ENCODE assay signal across 32 cellular contexts in the genomic region with DNA sequence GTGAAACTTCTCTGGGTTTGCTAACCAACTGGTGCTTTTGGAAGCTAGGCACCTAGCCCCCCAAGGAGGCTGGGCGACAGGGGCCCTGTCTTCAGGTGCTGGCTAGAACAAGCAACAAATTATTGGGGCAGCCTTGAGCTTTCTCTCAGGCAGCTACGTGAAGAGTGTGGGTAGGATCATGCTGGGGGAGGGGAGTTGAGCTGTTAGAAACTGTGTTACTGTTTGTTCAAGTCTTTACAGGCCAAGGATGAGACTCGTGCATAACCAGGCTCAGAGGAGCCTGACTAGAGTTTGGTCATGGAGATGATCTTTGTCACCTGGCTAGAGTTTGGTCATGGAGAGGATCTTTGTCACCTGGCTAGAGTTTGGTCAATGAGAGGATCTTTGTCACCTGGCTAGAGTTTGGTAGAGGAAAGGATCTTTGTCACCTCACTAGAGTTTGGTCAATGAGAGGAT.
"Had no signal": no experiment of that assay in that cellular context is flagged by ENCODE, and none has a peak within 500 bp of the region (broad histone marks: within the 10 kb centered on the region; RNA-seq: fewer than 3 reads in every experiment).

No MANE protein-coding gene starts in this region.

- H3K27ac Mint-ChIP-seq: immature natural killer cell; mesothelial cell of epicardium; natural killer cell; nephron progenitor cell; stimulated activated naive CD8-positive, alpha-beta T cell treated with anti-CD3 and anti-CD28 coated beads, Interleukin-15, Interleukin-2, amounts not matched to agents 100 ng/mL and 50 ng/mL, for 24 hours had no signal

- H3K4me1 Mint-ChIP-seq: mesothelial cell of epicardium, naive B cell, nephron progenitor cell had no signal

- H3K36me3 ChIP-seq: left ventricle myocardium inferior, pancreas, prostate gland, suprapubic skin, thoracic aorta, tibial artery, upper lobe of right lung had no signal

- H3K4me3 ChIP-seq: left ventricle myocardium inferior, lung, pancreas, prostate gland, skin epidermis, suprapubic skin, thoracic aorta, tibial artery, upper lobe of right lung had no signal

- H3K4me1 ChIP-seq: left ventricle myocardium inferior, pancreas, prostate gland, suprapubic skin, tibial artery, upper lobe of right lung had no signal

- H3K4me3 Mint-ChIP-seq: immature natural killer cell; mesothelial cell of epicardium; natural killer cell; nephron progenitor cell; stimulated activated naive CD8-positive, alpha-beta T cell treated with anti-CD3 and anti-CD28 coated beads, Interleukin-15, Interleukin-2, amounts not matched to agents 100 ng/mL and 50 ng/mL, for 24 hours had no signal

- H3K9me3 ChIP-seq: left ventricle myocardium inferior, pancreas, prostate gland, suprapubic skin, thoracic aorta, tibial artery, upper lobe of right lung had no signal

- H3K27me3 ChIP-seq: pancreas, suprapubic skin, upper lobe of right lung had no signal

- FAIRE-seq: islet of Langerhans, kidney, pancreas, urothelium cell line had no signal

- H3K36me3 Mint-ChIP-seq: mesothelial cell of epicardium, natural killer cell had no signal

- ATAC-seq: left colon, natural killer cell, pancreas, right cardiac atrium, sciatic nerve, upper lobe of right lung had no signal

- H3K27ac ChIP-seq: left ventricle myocardium inferior, pancreas, prostate gland, skin epidermis, suprapubic skin, thoracic aorta, tibial artery, upper lobe of right lung had no signal

- DNase-seq: hypothalamus; immature natural killer cell; kidney; left colon; left ventricle myocardium inferior; mesendoderm; naive B cell; natural killer cell; nephron progenitor cell; nucleus accumbens; pancreas; posterior cingulate gyrus; retina; right cardiac atrium; stimulated activated CD4-positive, alpha-beta T cell treated with anti-CD3 and anti-CD28 coated beads, Interleukin-12 subunit alpha, Interleukin-12 subunit beta, amount 100 ng/mL, for 4 hours; stimulated activated CD4-positive, alpha-beta T cell treated with anti-CD3 and anti-CD28 coated beads, Interleukin-15, amount 100 ng/mL, for 24 hours; stimulated activated CD4-positive, alpha-beta T cell treated with anti-CD3 and anti-CD28 coated beads, Interleukin-2, amount 100 ng/mL, for 24 hours; stimulated activated CD4-positive, alpha-beta T cell treated with anti-CD3 and anti-CD28 coated beads, Interleukin-4, amount 100 ng/mL, for 1 hour; stimulated activated naive CD4-positive, alpha-beta T cell; tibial artery; trophoblast cell; upper lobe of right lung had no signal
